ENCODE assay signal across 12 cellular contexts in genomic region chr20:10739134-10739533, GRCh38.
A peak's percentile ranks its signal among the peaks of the same experiment; 100 is the strongest.
DNase-seq lines count a peak whose midpoint lies in the region; ATAC-seq and TF ChIP-seq lines count a peak whose summit lies in the region.
"Had no signal": no experiment of that assay in that cellular context is flagged by ENCODE, and none has a peak within 500 bp of the region (broad histone marks: within the 10 kb centered on the region; RNA-seq: fewer than 3 reads in every experiment).

No MANE protein-coding gene starts in this region.

- H3K79me2 ChIP-seq in ACC112 (ENCODE audit: control insufficient read depth, insufficient read depth, low read length, unreplicated experiment), result no peaks in the 10 kb centered on the region

- no peak for ATAC-seq in HG02642 (IDR thresholded peaks at IDR 0.05; ENCODE audit: poor library complexity, unreplicated experiment)
- ATAC-seq: GM23338 had no signal

- H3K4me1 ChIP-seq in ACC112 (ENCODE audit: control insufficient read depth, insufficient read depth, low read length, unreplicated experiment) (peaks cover 16% of the 10 kb centered on the region), prostate gland (replicated peaks) (peaks cover 14% of the 10 kb centered on the region)
- H3K4me1 ChIP-seq: adrenal gland had no signal

- DNase-seq in fibroblast of pulmonary artery (ENCODE audit: low read depth), result no peak
- no peak for DNase-seq in prostate gland (ENCODE audit: low spot score)
- no peak for DNase-seq in NCI-H748 (lab: John Stamatoyannopoulos, UW; ENCODE audit: unreplicated experiment)
- no peak for DNase-seq in EL
- DNase-seq in activated CD8-positive, alpha-beta memory T cell treated with anti-CD3 and anti-CD28 coated beads, Interleukin-2, amount 50 U/mL, for 48 hours, result no peak
- DNase-seq: COR-L47, NCI-H146 had no signal

- TF ChIP-seq CTCF in WI38 (IDR thresholded peaks at IDR 0.05; ENCODE audit: low read depth, low read length) (no peak), fibroblast of pulmonary artery (IDR thresholded peaks at IDR 0.05; ENCODE audit: low read length, missing control alignments) (no peak), prostate gland (IDR thresholded peaks at IDR 0.05) (no peak)

- TF ChIP-seq POLR2A in prostate gland (IDR thresholded peaks at IDR 0.05), result no peak

- H3K9me3 ChIP-seq in prostate gland, result no peaks in the 10 kb centered on the region
- H3K9me3 ChIP-seq: adrenal gland had no signal

- no peaks in the 10 kb centered on the region for H3K27me3 ChIP-seq in ACC112 (ENCODE audit: insufficient read depth, low read length)
- H3K27me3 ChIP-seq in prostate gland (replicated peaks; ENCODE audit: insufficient read depth), result no peaks in the 10 kb centered on the region
- H3K27me3 ChIP-seq: adrenal gland had no signal

- intact Hi-C loops in prostate gland (cut with DNase I), result no loop called here

- H3K27ac ChIP-seq in ACC112 (ENCODE audit: low read depth, low read length) (no peak overlapping the region), prostate gland (peak overlapping the region; percentile 41 to 59)

- no peaks in the 10 kb centered on the region for H3K36me3 ChIP-seq in ACC112 (ENCODE audit: insufficient read depth, low read length)
- no peaks in the 10 kb centered on the region for H3K36me3 ChIP-seq in prostate gland
- H3K36me3 ChIP-seq: adrenal gland had no signal

- H3K4me3 ChIP-seq in ACC112 (ENCODE audit: low read depth, low read length), result peak overlapping the region; percentile 73
- peak overlapping the region; percentile 39 for H3K4me3 ChIP-seq in WI38 (ENCODE audit: low read depth, low read length)
- peak overlapping the region; percentile 37 for H3K4me3 ChIP-seq in fibroblast of pulmonary artery (replicated peaks; ENCODE audit: low read depth, low read length)
- H3K4me3 ChIP-seq in prostate gland, result peak overlapping the region; percentile 6 to 9
- H3K4me3 ChIP-seq: GM23338 had no signal

- H2AFZ ChIP-seq in ACC112 (ENCODE audit: low read length, unreplicated experiment), result peak overlapping the region; percentile 84
- H2AFZ ChIP-seq: GM23338 had no signal

- WGBS in prostate gland, result 24% methylated on average over 1 of the region's 1 CpG

Comparison
In these comparisons a context has a peak if more than half of its experiments do, and no peak if none do; other contexts are left out.
1. H3K4me3 ChIP-seq: peak in every context shown above with its lines; median percentile 73 in ACC112; 39 in WI38; 37 in fibroblast of pulmonary artery; 8 in prostate gland.